1 cellular context compared by ENCODE assay signal in genomic region chr1:220093361-220094015, GRCh38.
TF ChIP-seq lines count a peak whose summit lies in the region.

No MANE protein-coding gene starts in this region.

TF ChIP-seq in K562, 482 proteins besides CTCF, POLR2A, EP300 and RAD21 (continued from another document and continues in another):
- TF ChIP-seq ZBTB11 (CRISPR knock-in tag; IDR thresholded peaks at IDR 0.05) = no peak
- no peak for TF ChIP-seq MYC (IDR thresholded peaks at IDR 0.05; ENCODE audit: low read depth, low read length)
- TF ChIP-seq MYC (CRISPR knock-in tag; IDR thresholded peaks at IDR 0.05; ENCODE audit: borderline replicate concordance, low read depth) = no peak
- no peak for TF ChIP-seq MEF2A (IDR thresholded peaks at IDR 0.05; ENCODE audit: control insufficient read depth, low read depth, low read length)
- TF ChIP-seq SP1 (CRISPR knock-in tag; IDR thresholded peaks at IDR 0.05) = peak; percentile 49; the same call in 1 of the 2 replicates
- no peak for TF ChIP-seq NCOA6 (IDR thresholded peaks at IDR 0.05)
- TF ChIP-seq EWSR1 (IDR thresholded peaks at IDR 0.05; ENCODE audit: borderline replicate concordance, low read depth, partially characterized antibody) = no peak
- TF ChIP-seq SMARCB1 (IDR thresholded peaks at IDR 0.05; ENCODE audit: insufficient read length, low read depth) = no peak
- TF ChIP-seq BRD9 (IDR thresholded peaks at IDR 0.05; ENCODE audit: low read depth, partially characterized antibody) = peak; percentile 33
- no peak for TF ChIP-seq ZBTB2 (IDR thresholded peaks at IDR 0.05)
- TF ChIP-seq ILF3 (IDR thresholded peaks at IDR 0.05; ENCODE audit: borderline replicate concordance) = no peak
- TF ChIP-seq EP400 (IDR thresholded peaks at IDR 0.05) = no peak; the same call in 1 of the 2 replicates
- no peak for TF ChIP-seq MECOM (CRISPR knock-in tag; IDR thresholded peaks at IDR 0.05)
- TF ChIP-seq RBM14 (IDR thresholded peaks at IDR 0.05; ENCODE audit: borderline replicate concordance, insufficient read depth, low read depth, low read length) = no peak
- TF ChIP-seq, protein P1, sequence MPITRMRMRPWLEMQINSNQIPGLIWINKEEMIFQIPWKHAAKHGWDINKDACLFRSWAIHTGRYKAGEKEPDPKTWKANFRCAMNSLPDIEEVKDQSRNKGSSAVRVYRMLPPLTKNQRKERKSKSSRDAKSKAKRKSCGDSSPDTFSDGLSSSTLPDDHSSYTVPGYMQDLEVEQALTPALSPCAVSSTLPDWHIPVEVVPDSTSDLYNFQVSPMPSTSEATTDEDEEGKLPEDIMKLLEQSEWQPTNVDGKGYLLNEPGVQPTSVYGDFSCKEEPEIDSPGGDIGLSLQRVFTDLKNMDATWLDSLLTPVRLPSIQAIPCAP (CRISPR knock-in tag; IDR thresholded peaks at IDR 0.05; ENCODE audit: borderline replicate concordance) = no peak
- no peak for TF ChIP-seq CREB5 (CRISPR knock-in tag; IDR thresholded peaks at IDR 0.05)
- TF ChIP-seq TAF9B (IDR thresholded peaks at IDR 0.05; ENCODE audit: partially characterized antibody) = peak; percentile 47
- no peak for TF ChIP-seq ZNF780A (CRISPR knock-in tag; IDR thresholded peaks at IDR 0.05)
- TF ChIP-seq MCM5 (IDR thresholded peaks at IDR 0.05; ENCODE audit: low read depth) = no peak
- no peak for TF ChIP-seq MCM7 (IDR thresholded peaks at IDR 0.05)
- no peak for TF ChIP-seq ZNF584 (CRISPR knock-in tag; IDR thresholded peaks at IDR 0.05; ENCODE audit: low read depth)
- TF ChIP-seq HNRNPLL (IDR thresholded peaks at IDR 0.05; ENCODE audit: low read depth, low read length, poor library complexity, severe bottlenecking) = no peak
- no peak for TF ChIP-seq KDM4B (IDR thresholded peaks at IDR 0.05; ENCODE audit: borderline replicate concordance in 2 of 2, low read depth in 1 of 2)
- 0 out of 2 replicates have a peak, but pooled peaks have one; percentile 53 for TF ChIP-seq FOXJ2 (tag; IDR thresholded peaks at IDR 0.05)
- peak; percentile 3 for TF ChIP-seq TBP (optimal IDR thresholded peaks at IDR 0.05; ENCODE audit: low read depth, low read length)
- TF ChIP-seq NFRKB (IDR thresholded peaks at IDR 0.05; ENCODE audit: low read depth) = peak; percentile 72
- TF ChIP-seq ZNF695 (CRISPR knock-in tag; IDR thresholded peaks at IDR 0.05) = no peak
- no peak for TF ChIP-seq ZNF146 (CRISPR knock-in tag; IDR thresholded peaks at IDR 0.05; ENCODE audit: unreplicated experiment)
- TF ChIP-seq NR4A1 (CRISPR knock-in tag; IDR thresholded peaks at IDR 0.05) = no peak
- no peak for TF ChIP-seq NR4A1 (tag; IDR thresholded peaks at IDR 0.05)
- 0 out of 4 replicates have a peak, but pooled peaks of 1 of the 2 experiments have one; percentile 26 for TF ChIP-seq ARNT (IDR thresholded peaks at IDR 0.05)
- no peak for TF ChIP-seq HDAC2 (IDR thresholded peaks at IDR 0.05)
- TF ChIP-seq, protein P2, sequence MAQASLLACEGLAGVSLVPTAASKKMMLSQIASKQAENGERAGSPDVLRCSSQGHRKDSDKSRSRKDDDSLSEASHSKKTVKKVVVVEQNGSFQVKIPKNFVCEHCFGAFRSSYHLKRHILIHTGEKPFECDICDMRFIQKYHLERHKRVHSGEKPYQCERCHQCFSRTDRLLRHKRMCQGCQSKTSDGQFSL (CRISPR knock-in tag; IDR thresholded peaks at IDR 0.05) = no peak
- TF ChIP-seq, protein P2 (tag; IDR thresholded peaks at IDR 0.05) = no peak
- TF ChIP-seq SIN3A (IDR thresholded peaks at IDR 0.05; ENCODE audit: borderline replicate concordance in 2 of 2, control insufficient read depth in 1 of 2, low read depth in 2 of 2, low read length in 2 of 2) = no peak
- TF ChIP-seq ZNF12 (CRISPR knock-in tag; IDR thresholded peaks at IDR 0.05) = no peak
- no peak for TF ChIP-seq CBFA2T3 (IDR thresholded peaks at IDR 0.05)
- TF ChIP-seq MBD1 (CRISPR knock-in tag; IDR thresholded peaks at IDR 0.05) = no peak
- TF ChIP-seq, protein P3, sequence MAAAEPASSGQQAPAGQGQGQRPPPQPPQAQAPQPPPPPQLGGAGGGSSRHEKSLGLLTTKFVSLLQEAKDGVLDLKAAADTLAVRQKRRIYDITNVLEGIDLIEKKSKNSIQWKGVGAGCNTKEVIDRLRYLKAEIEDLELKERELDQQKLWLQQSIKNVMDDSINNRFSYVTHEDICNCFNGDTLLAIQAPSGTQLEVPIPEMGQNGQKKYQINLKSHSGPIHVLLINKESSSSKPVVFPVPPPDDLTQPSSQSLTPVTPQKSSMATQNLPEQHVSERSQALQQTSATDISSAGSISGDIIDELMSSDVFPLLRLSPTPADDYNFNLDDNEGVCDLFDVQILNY (CRISPR knock-in tag; IDR thresholded peaks at IDR 0.05) = no peak
- TF ChIP-seq NEUROD1 (IDR thresholded peaks at IDR 0.05; ENCODE audit: borderline replicate concordance, low read depth, low read length, partially characterized antibody) = peak; percentile 99
- no peak for TF ChIP-seq LCOR (CRISPR knock-in tag; IDR thresholded peaks at IDR 0.05)
- TF ChIP-seq HOMEZ (CRISPR knock-in tag; IDR thresholded peaks at IDR 0.05) = no peak
- TF ChIP-seq ZNF280A (IDR thresholded peaks at IDR 0.05; ENCODE audit: low read depth, partially characterized antibody) = no peak
- TF ChIP-seq ZNF561 (CRISPR knock-in tag; conservative IDR thresholded peaks at IDR 0.05) = no peak
- TF ChIP-seq CBX3 (IDR thresholded peaks at IDR 0.05; ENCODE audit: borderline replicate concordance in 1 of 2, low read length in 2 of 2) = no peak; a peak in 1 of 3 replicates
- TF ChIP-seq ETS1 (conservative IDR thresholded peaks at IDR 0.05; ENCODE audit: control insufficient read depth, low read depth, low read length) = no peak
- no peak for TF ChIP-seq PYGO2 (tag; IDR thresholded peaks at IDR 0.05)
- TF ChIP-seq RBM15 (IDR thresholded peaks at IDR 0.05; ENCODE audit: insufficient read depth, low read length) = no peak
- TF ChIP-seq ZNF263 (CRISPR knock-in tag; IDR thresholded peaks at IDR 0.05; ENCODE audit: borderline replicate concordance) = no peak
- TF ChIP-seq POLR2AphosphoS2 (IDR thresholded peaks at IDR 0.05; ENCODE audit: low read length) = no peak
- no peak for TF ChIP-seq SMAD2 (IDR thresholded peaks at IDR 0.05; ENCODE audit: low read depth, low read length)
- TF ChIP-seq, protein P4, sequence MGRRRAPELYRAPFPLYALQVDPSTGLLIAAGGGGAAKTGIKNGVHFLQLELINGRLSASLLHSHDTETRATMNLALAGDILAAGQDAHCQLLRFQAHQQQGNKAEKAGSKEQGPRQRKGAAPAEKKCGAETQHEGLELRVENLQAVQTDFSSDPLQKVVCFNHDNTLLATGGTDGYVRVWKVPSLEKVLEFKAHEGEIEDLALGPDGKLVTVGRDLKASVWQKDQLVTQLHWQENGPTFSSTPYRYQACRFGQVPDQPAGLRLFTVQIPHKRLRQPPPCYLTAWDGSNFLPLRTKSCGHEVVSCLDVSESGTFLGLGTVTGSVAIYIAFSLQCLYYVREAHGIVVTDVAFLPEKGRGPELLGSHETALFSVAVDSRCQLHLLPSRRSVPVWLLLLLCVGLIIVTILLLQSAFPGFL (CRISPR knock-in tag; IDR thresholded peaks at IDR 0.05) = no peak
- TF ChIP-seq PHF20 (IDR thresholded peaks at IDR 0.05; ENCODE audit: partially characterized antibody) = no peak
